ENCODE assay signal across 8 cellular contexts in genomic region chr19:8335343-8336071, GRCh38.
A peak's percentile ranks its signal among the peaks of the same experiment; 100 is the strongest.
DNase-seq lines count a peak whose midpoint lies in the region; ATAC-seq lines count a peak whose summit lies in the region.

No MANE protein-coding gene starts in this region.

- peak; percentile 76 for DNase-seq in activated CD8-positive, alpha-beta memory T cell treated with anti-CD3 and anti-CD28 coated beads, Interleukin-2, amount 50 U/mL, for 48 hours
- DNase-seq in islet precursor cell: peak; percentile 70
- DNase-seq in NK-92 treated with Interleukin-12 subunit alpha and Interleukin-12 subunit beta, amount 100 ng/mL, for 24 hours (lab: John Stamatoyannopoulos, UW): no peak
- DNase-seq in NCI-H226: no peak

- peaks cover 31 to 44% (median 38%) of the 10 kb centered on the region in 11 experiments for H3K27me3 ChIP-seq in BLaER1 treated with 17β-estradiol and CSF1 and Interleukin-3, amounts not matched to agents 10 nM and 100 nM

- H3K27ac ChIP-seq in BLaER1 treated with 17β-estradiol and CSF1 and Interleukin-3, amounts not matched to agents 10 nM and 100 nM: peak overlapping the region in 7 of 11 experiments; percentile 39 to 57 (median 49); a peak in 11 of 22 replicates

- H3K9ac ChIP-seq in BLaER1 treated with 17β-estradiol and CSF1 and Interleukin-3, amounts not matched to agents 10 nM and 100 nM: peak overlapping the region in 10 of 11 experiments; percentile 42 to 79 (median 64); a peak in 20 of 22 replicates

- H3K4me2 ChIP-seq in BLaER1 treated with 17β-estradiol and CSF1 and Interleukin-3, amounts not matched to agents 10 nM and 100 nM: peak overlapping the region; percentile 82 to 99 (median 94)

- ATAC-seq in GM18517 (IDR thresholded peaks at IDR 0.05; ENCODE audit: unreplicated experiment) (peak; percentile 48), HG03520 (IDR thresholded peaks at IDR 0.05; ENCODE audit: unreplicated experiment) (no peak), HG03045 (IDR thresholded peaks at IDR 0.05; ENCODE audit: unreplicated experiment) (no peak)

- H3K4me3 ChIP-seq in BLaER1 treated with 17β-estradiol and CSF1 and Interleukin-3, amounts not matched to agents 10 nM and 100 nM: peak overlapping the region; percentile 55 to 68 (median 65)

- H3K9me3 ChIP-seq in BLaER1 treated with 17β-estradiol and CSF1 and Interleukin-3, amounts not matched to agents 10 nM and 100 nM (replicated peaks in 1 of 11): no peaks in the 10 kb centered on the region

- H3K4me1 ChIP-seq in BLaER1 treated with 17β-estradiol and CSF1 and Interleukin-3, amounts not matched to agents 10 nM and 100 nM: peaks cover 28 to 46% (median 40%) of the 10 kb centered on the region in 10 experiments

- H3K36me3 ChIP-seq in BLaER1 treated with 17β-estradiol and CSF1 and Interleukin-3, amounts not matched to agents 10 nM and 100 nM: no peaks in the 10 kb centered on the region

- peaks cover 0 to 32% (median 8%) of the 10 kb centered on the region in 11 experiments; a peak in 10 of 22 replicates for H4K20me1 ChIP-seq in BLaER1 treated with 17β-estradiol and CSF1 and Interleukin-3, amounts not matched to agents 10 nM and 100 nM

Comparison
In these comparisons a context has a peak if more than half of its experiments do, and no peak if none do; other contexts are left out.
1. DNase-seq: peak in activated CD8-positive, alpha-beta memory T cell treated with anti-CD3 and anti-CD28 coated beads, Interleukin-2, amount 50 U/mL, for 48 hours (single experiment) and islet precursor cell (single experiment); none in NK-92 treated with Interleukin-12 subunit alpha and Interleukin-12 subunit beta, amount 100 ng/mL, for 24 hours (single experiment) and NCI-H226 (single experiment).